ENCODE assay signal across 9 cellular contexts in genomic region chr18:51361130-51361860, GRCh38.
DNase-seq lines count a peak whose midpoint lies in the region; ATAC-seq and TF ChIP-seq lines count a peak whose summit lies in the region.
"Had no signal": no experiment of that assay in that cellular context is flagged by ENCODE, and none has a peak within 500 bp of the region (broad histone marks: within the 10 kb centered on the region; RNA-seq: fewer than 3 reads in every experiment).

No MANE protein-coding gene starts in this region.

- no peaks in the 10 kb centered on the region for H3K79me1 ChIP-seq in mesendoderm (ENCODE audit: low read length)

- no peaks in the 10 kb centered on the region for H3K79me2 ChIP-seq in mesendoderm (ENCODE audit: control insufficient read depth, insufficient read depth, low read length)

- peaks cover 15% of the 10 kb centered on the region for H3K4me1 Mint-ChIP-seq in T-helper 2 cell treated with Interferon-gamma antibody and Interleukin-4, amounts not matched to agents 5 μg/mL and 100 μg/mL, for 36 hours (ENCODE audit: low read depth)

- H3K4me2 ChIP-seq in mesendoderm (ENCODE audit: low read length) = no peak overlapping the region

- H3K23ac ChIP-seq in mesendoderm (ENCODE audit: low read length) = no peak overlapping the region

- H4K8ac ChIP-seq in mesendoderm (ENCODE audit: low read depth, low read length) = no peak overlapping the region

- ATAC-seq in GM18907 (IDR thresholded peaks at IDR 0.05; ENCODE audit: unreplicated experiment) (peak; percentile 88), HG03025 (IDR thresholded peaks at IDR 0.05; ENCODE audit: low FRiP score, unreplicated experiment) (peak; percentile 35), left lung (no peak), foreskin keratinocyte (no peak)
- ATAC-seq: Panc1 had no signal

- no peak overlapping the region for H2AK5ac ChIP-seq in mesendoderm (ENCODE audit: low read length)

- H3K27ac ChIP-seq in mesendoderm (ENCODE audit: low read depth, low read length) = no peak overlapping the region
- no peak overlapping the region for H3K27ac ChIP-seq in left lung
- no peak overlapping the region for H3K27ac ChIP-seq in foreskin keratinocyte

- H3K4me3 ChIP-seq in mesendoderm (ENCODE audit: low read length) (no peak overlapping the region), left lung (no peak overlapping the region)

- intact Hi-C loops in left lung (cut with DNase I) = no loop called here

- peak overlapping the region; percentile 51 for H3K18ac ChIP-seq in mesendoderm (ENCODE audit: low read length)

- peak overlapping the region; percentile 61 for H3K27ac Mint-ChIP-seq in T-helper 2 cell treated with Interferon-gamma antibody and Interleukin-4, amounts not matched to agents 5 μg/mL and 100 μg/mL, for 36 hours

- H3K4ac ChIP-seq in mesendoderm (ENCODE audit: low read depth, low read length) = no peak overlapping the region

- no peak overlapping the region for H2BK15ac ChIP-seq in mesendoderm (replicated peaks; ENCODE audit: low read depth)

- no peak for TF ChIP-seq CTCF in left lung (IDR thresholded peaks at IDR 0.05)
- no peak for TF ChIP-seq CTCF in foreskin keratinocyte (conservative IDR thresholded peaks at IDR 0.05)

- H3K9me3 Mint-ChIP-seq in T-helper 2 cell treated with Interferon-gamma antibody and Interleukin-4, amounts not matched to agents 5 μg/mL and 100 μg/mL, for 36 hours = no peaks in the 10 kb centered on the region

- peak overlapping the region; percentile 61 for H3K4me3 Mint-ChIP-seq in T-helper 2 cell treated with Interferon-gamma antibody and Interleukin-4, amounts not matched to agents 5 μg/mL and 100 μg/mL, for 36 hours

- H3K9ac ChIP-seq in mesendoderm (ENCODE audit: low read length) = no peak overlapping the region

- H3K56ac ChIP-seq in mesendoderm (ENCODE audit: low read length) = no peak overlapping the region

- H3K4me1 ChIP-seq in mesendoderm (ENCODE audit: control insufficient read depth, low read depth, low read length) (no peaks in the 10 kb centered on the region), left lung (no peaks in the 10 kb centered on the region), foreskin keratinocyte (no peaks in the 10 kb centered on the region)

- no peak overlapping the region for H2BK5ac ChIP-seq in mesendoderm (ENCODE audit: low read length)

- DNase-seq in T-helper 2 cell treated with Interferon-gamma antibody and Interleukin-4, amounts not matched to agents 5 μg/mL and 100 μg/mL, for 36 hours (ENCODE audit: low spot score) = no peak
- DNase-seq in mesendoderm (no peak), hippocampal formation (lab: John Stamatoyannopoulos, UW) (no peak), NCI-H1930 (lab: John Stamatoyannopoulos, UW) (no peak), left lung (no peak), foreskin keratinocyte (no peak)

- H3K27me3 ChIP-seq in mesendoderm (ENCODE audit: insufficient read depth, low read length, poor library complexity) (no peaks in the 10 kb centered on the region), left lung (no peaks in the 10 kb centered on the region), foreskin keratinocyte (no peaks in the 10 kb centered on the region)

- H3K36me3 ChIP-seq in mesendoderm (ENCODE audit: control insufficient read depth, insufficient read depth, low read length) (no peaks in the 10 kb centered on the region), left lung (no peaks in the 10 kb centered on the region)

- H3K9me3 ChIP-seq in left lung = no peaks in the 10 kb centered on the region

- no peak overlapping the region for H4K5ac ChIP-seq in mesendoderm (ENCODE audit: low read length)

- no CpG with 5 or more reads among the region's 6 CpGs for WGBS in mesendoderm (ENCODE audit: extremely low coverage, insufficient coverage, low lambda C conversion rate)

- no peaks in the 10 kb centered on the region for H3K36me3 Mint-ChIP-seq in T-helper 2 cell treated with Interferon-gamma antibody and Interleukin-4, amounts not matched to agents 5 μg/mL and 100 μg/mL, for 36 hours (ENCODE audit: low read depth)

- H2BK120ac ChIP-seq in mesendoderm (ENCODE audit: low read depth, low read length) = no peak overlapping the region

- peaks cover 4% of the 10 kb centered on the region for H3K27me3 Mint-ChIP-seq in T-helper 2 cell treated with Interferon-gamma antibody and Interleukin-4, amounts not matched to agents 5 μg/mL and 100 μg/mL, for 36 hours (ENCODE audit: low read depth)

Comparison
In these comparisons a context has a peak if more than half of its experiments do, and no peak if none do; other contexts are left out.
1. ATAC-seq: peak in GM18907 (single experiment) and HG03025 (single experiment); none in left lung (single experiment) and foreskin keratinocyte (single experiment).